8 cellular contexts compared by ENCODE assay signal in genomic region chr7:141533149-141533949, GRCh38.
DNase-seq lines count a peak whose midpoint lies in the region; ATAC-seq lines count a peak whose summit lies in the region.

No MANE protein-coding gene starts in this region.

- peak; percentile 77 for ATAC-seq in HG02973 (IDR thresholded peaks at IDR 0.05; ENCODE audit: unreplicated experiment)
- ATAC-seq in HG03025 (IDR thresholded peaks at IDR 0.05; ENCODE audit: low FRiP score, unreplicated experiment): no peak

- DNase-seq in ELR (ENCODE audit: low read depth): peak; percentile 73
- peak; percentile 52 for DNase-seq in NCI-H226
- peak; percentile 15 to 31 (median 19) for DNase-seq in activated CD4-positive, CD25-positive, alpha-beta regulatory T cell (lab: John Stamatoyannopoulos, UW)
- peak; percentile 91 for DNase-seq in cerebellar cortex (ENCODE audit: low spot score)
- peak; percentile 68 for DNase-seq in kidney glomerular epithelial cell (lab: John Stamatoyannopoulos, UW)
- DNase-seq in stimulated activated CD4-positive, alpha-beta T cell treated with anti-CD3 and anti-CD28 coated beads, Interleukin-2, amount 100 ng/mL, for 24 hours: peak; percentile 73

Comparison
In these comparisons a context has a peak if more than half of its experiments do, and no peak if none do; other contexts are left out.
1. DNase-seq: peak in every context shown above with its lines; median percentile 91 in cerebellar cortex; 73 in ELR; 73 in stimulated activated CD4-positive, alpha-beta T cell treated with anti-CD3 and anti-CD28 coated beads, Interleukin-2, amount 100 ng/mL, for 24 hours; 68 in kidney glomerular epithelial cell; 52 in NCI-H226; 19 in activated CD4-positive, CD25-positive, alpha-beta regulatory T cell.